ENCODE assay signal across 19 cellular contexts in genomic region chr22:22755778-22756100, GRCh38.
"Had no signal": no experiment of that assay in that cellular context is flagged by ENCODE, and none has a peak within 500 bp of the region (broad histone marks: within the 10 kb centered on the region; RNA-seq: fewer than 3 reads in every experiment).

No MANE protein-coding gene starts in this region.

- H3K27ac Mint-ChIP-seq: activated CD4-positive, alpha-beta T cell treated with anti-CD3 and anti-CD28 coated beads for 36 hours; activated naive CD4-positive, alpha-beta T cell treated with anti-CD3 and anti-CD28 coated beads, Interleukin-2, amount 10 ng/mL, durations not matched to agents 7 days and 5 days; activated T-cell treated with anti-CD3 and anti-CD28 coated beads, Interleukin-2, amount 50 U/mL, for 24 hours; activated T-helper 2 cell treated with anti-CD3 and anti-CD28 coated beads, Interferon-gamma antibody, Interleukin-2, Interleukin-4, amounts not matched to agents 10 μg/mL and 5 μg/mL and 100 μg/mL, durations not matched to agents 14 hours and 24 hours and 36 hours; stimulated activated naive CD8-positive, alpha-beta T cell treated with anti-CD3 and anti-CD28 coated beads, Interleukin-15, Interleukin-2, amounts not matched to agents 100 ng/mL and 50 ng/mL, for 24 hours had no signal

- H3K9me3 ChIP-seq: breast epithelium, esophagus squamous epithelium, heart right ventricle, sigmoid colon, suprapubic skin, transverse colon had no signal

- H3K4me3 ChIP-seq: breast epithelium, esophagus squamous epithelium, heart right ventricle, sigmoid colon, suprapubic skin, transverse colon had no signal

- ATAC-seq: activated CD4-positive, alpha-beta T cell treated with anti-CD3 and anti-CD28 coated beads for 36 hours; heart right ventricle; naive thymus-derived CD4-positive, alpha-beta T cell had no signal

- H3K36me3 Mint-ChIP-seq: activated naive CD4-positive, alpha-beta T cell treated with anti-CD3 and anti-CD28 coated beads, Interleukin-2, amount 10 ng/mL, durations not matched to agents 7 days and 5 days; naive thymus-derived CD4-positive, alpha-beta T cell had no signal

- H3K27me3 Mint-ChIP-seq: activated CD4-positive, alpha-beta T cell treated with anti-CD3 and anti-CD28 coated beads for 36 hours; activated T-cell treated with anti-CD3 and anti-CD28 coated beads, Interleukin-2, amount 50 U/mL, for 24 hours; stimulated activated naive CD8-positive, alpha-beta T cell treated with anti-CD3 and anti-CD28 coated beads, Interleukin-15, Interleukin-2, amounts not matched to agents 100 ng/mL and 50 ng/mL, for 24 hours had no signal

- H3K27me3 ChIP-seq: sigmoid colon, suprapubic skin, transverse colon had no signal

- H3K36me3 ChIP-seq: breast epithelium, esophagus squamous epithelium, heart right ventricle, sigmoid colon, suprapubic skin, transverse colon, WERI-Rb-1 had no signal

- H3K4me1 ChIP-seq: breast epithelium, sigmoid colon, transverse colon had no signal

- H3K4me3 Mint-ChIP-seq: activated CD4-positive, alpha-beta T cell treated with anti-CD3 and anti-CD28 coated beads for 36 hours; activated naive CD4-positive, alpha-beta T cell treated with anti-CD3 and anti-CD28 coated beads, Interleukin-2, amount 10 ng/mL, durations not matched to agents 7 days and 5 days; activated T-cell treated with anti-CD3 and anti-CD28 coated beads, Interleukin-2, amount 50 U/mL, for 24 hours; stimulated activated naive CD8-positive, alpha-beta T cell treated with anti-CD3 and anti-CD28 coated beads, Interleukin-15, Interleukin-2, amounts not matched to agents 100 ng/mL and 50 ng/mL, for 24 hours had no signal

- H3K9me3 Mint-ChIP-seq: activated naive CD4-positive, alpha-beta T cell treated with anti-CD3 and anti-CD28 coated beads, Interleukin-2, amount 10 ng/mL, durations not matched to agents 7 days and 5 days; activated T-cell treated with anti-CD3 and anti-CD28 coated beads, Interleukin-2, amount 50 U/mL, for 24 hours; activated T-helper 2 cell treated with anti-CD3 and anti-CD28 coated beads, Interferon-gamma antibody, Interleukin-2, Interleukin-4, amounts not matched to agents 10 μg/mL and 5 μg/mL and 100 μg/mL, durations not matched to agents 14 hours and 24 hours and 36 hours; naive thymus-derived CD4-positive, alpha-beta T cell; stimulated activated naive CD8-positive, alpha-beta T cell treated with anti-CD3 and anti-CD28 coated beads, Interleukin-15, Interleukin-2, amounts not matched to agents 100 ng/mL and 50 ng/mL, for 24 hours had no signal

- DNase-seq: activated CD4-positive, alpha-beta T cell treated with anti-CD3 and anti-CD28 coated beads for 36 hours; activated CD4-positive, alpha-beta T cell treated with anti-CD3 and anti-CD28 coated beads, Interleukin-2, amount 50 U/mL, for 48 hours; activated naive CD4-positive, alpha-beta T cell treated with anti-CD3 and anti-CD28 coated beads, Interleukin-2, amount 10 ng/mL, durations not matched to agents 7 days and 5 days; activated T-cell treated with anti-CD3 and anti-CD28 coated beads, Interleukin-2, amount 50 U/mL, for 24 hours; dermis blood vessel endothelial cell; effector memory CD4-positive, alpha-beta T cell; esophagus squamous epithelium; heart right ventricle; mesenchymal stem cell; naive thymus-derived CD4-positive, alpha-beta T cell; nucleus accumbens; sigmoid colon; SW 1271; transverse colon; WERI-Rb-1 had no signal

- H3K27ac ChIP-seq: breast epithelium, esophagus squamous epithelium, sigmoid colon, suprapubic skin, transverse colon, WERI-Rb-1 had no signal
